ENCODE assay signal across 13 cellular contexts in genomic region chr13:47672982-47673670, GRCh38.
DNase-seq lines count a peak whose midpoint lies in the region; ATAC-seq and TF ChIP-seq lines count a peak whose summit lies in the region.
"Had no signal": no experiment of that assay in that cellular context is flagged by ENCODE, and none has a peak within 500 bp of the region (broad histone marks: within the 10 kb centered on the region; RNA-seq: fewer than 3 reads in every experiment).

No MANE protein-coding gene starts in this region.

- H3K27ac Mint-ChIP-seq in chondrocyte (ENCODE audit: unreplicated experiment): peak overlapping the region; percentile 52
- H3K27ac Mint-ChIP-seq: immature natural killer cell, WTC11 had no signal

- no peaks in the 10 kb centered on the region for H3K4me1 ChIP-seq in right lobe of liver
- no peaks in the 10 kb centered on the region for H3K4me1 ChIP-seq in effector memory CD4-positive, alpha-beta T cell (ENCODE audit: control insufficient read depth, insufficient read depth, low read length, poor library complexity, severe bottlenecking)

- no peaks in the 10 kb centered on the region for H3K27me3 ChIP-seq in right lobe of liver
- no peaks in the 10 kb centered on the region for H3K27me3 ChIP-seq in effector memory CD4-positive, alpha-beta T cell (replicated peaks; ENCODE audit: control insufficient read depth, insufficient read depth, low read length, poor library complexity, severe bottlenecking)

- TF ChIP-seq POLR2A in right lobe of liver (IDR thresholded peaks at IDR 0.05): no peak

- H3K27ac ChIP-seq in right lobe of liver: no peak overlapping the region
- H3K27ac ChIP-seq in effector memory CD4-positive, alpha-beta T cell (ENCODE audit: insufficient read depth, low read length, poor library complexity, severe bottlenecking): no peak overlapping the region
- H3K27ac ChIP-seq: RWPE1 had no signal

- H3K27me3 Mint-ChIP-seq in chondrocyte (ENCODE audit: low read depth): peaks cover 2% of the 10 kb centered on the region

- no peaks in the 10 kb centered on the region for H3K9me3 Mint-ChIP-seq in chondrocyte (ENCODE audit: low read depth)
- H3K9me3 Mint-ChIP-seq: immature natural killer cell, WTC11 had no signal

- H3K9me3 ChIP-seq in right lobe of liver: no peaks in the 10 kb centered on the region
- no peaks in the 10 kb centered on the region for H3K9me3 ChIP-seq in effector memory CD4-positive, alpha-beta T cell (ENCODE audit: control insufficient read depth, low read length)

- 33% methylated on average over 4 of the region's 4 CpGs for WGBS in right lobe of liver (ENCODE audit: insufficient coverage, low coverage, low lambda C conversion rate, missing lambda C conversion rate)

- ATAC-seq in Right ventricle myocardium inferior: peak; percentile 96
- peak in 3 of 4 donors; percentile 30 to 90 (median 37) for ATAC-seq in right lobe of liver
- ATAC-seq in GM19467 (IDR thresholded peaks at IDR 0.05; ENCODE audit: unreplicated experiment): no peak
- ATAC-seq in GM18868 (IDR thresholded peaks at IDR 0.05; ENCODE audit: unreplicated experiment): no peak
- ATAC-seq: WTC11 had no signal

- no peaks in the 10 kb centered on the region for H3K36me3 ChIP-seq in right lobe of liver
- H3K36me3 ChIP-seq in effector memory CD4-positive, alpha-beta T cell (ENCODE audit: control insufficient read depth, insufficient read depth, low read length): no peaks in the 10 kb centered on the region

- DNase-seq in Right ventricle myocardium inferior (ENCODE audit: missing footprints) (no peak), cardiac septum (ENCODE audit: low spot score) (no peak), chondrocyte (ENCODE audit: low spot score) (no peak), right lobe of liver (no peak), activated gamma-delta T cell (lab: John Stamatoyannopoulos, UW) (no peak)
- no peak for DNase-seq in effector memory CD4-positive, alpha-beta T cell
- DNase-seq: activated effector memory CD4-positive, alpha-beta T cell treated with Interleukin-2 at 50 U/mL for 16 hours; immature natural killer cell; NCI-H2081 had no signal

- no peaks in the 10 kb centered on the region for H3K36me3 Mint-ChIP-seq in chondrocyte (ENCODE audit: low read depth)
- H3K36me3 Mint-ChIP-seq: immature natural killer cell, WTC11 had no signal

- H3K4me1 Mint-ChIP-seq in chondrocyte (ENCODE audit: low read depth): no peaks in the 10 kb centered on the region
- H3K4me1 Mint-ChIP-seq: immature natural killer cell had no signal

- intact Hi-C loops in Right ventricle myocardium inferior (cut with DNase I): no loop called here
- intact Hi-C loops in cardiac septum (cut with DNase I): no loop called here
- intact Hi-C loops in right lobe of liver (cut with DNase I): no loop called here

- H3K4me3 ChIP-seq in right lobe of liver: no peak overlapping the region
- no peak overlapping the region for H3K4me3 ChIP-seq in effector memory CD4-positive, alpha-beta T cell (ENCODE audit: insufficient read depth, low read depth, low read length, poor library complexity, severe bottlenecking)

- H3K4me3 Mint-ChIP-seq in chondrocyte (ENCODE audit: unreplicated experiment): no peak overlapping the region
- H3K4me3 Mint-ChIP-seq: immature natural killer cell, WTC11 had no signal

- no peak for TF ChIP-seq CTCF in chondrocyte (IDR thresholded peaks at IDR 0.05)
- no peak for TF ChIP-seq CTCF in right lobe of liver (IDR thresholded peaks at IDR 0.05)

Comparison
In these comparisons a context has a peak if more than half of its experiments do, and no peak if none do; other contexts are left out.
1. ATAC-seq: peak in Right ventricle myocardium inferior (single experiment) and right lobe of liver (3 of 4); none in GM19467 (single experiment) and GM18868 (single experiment).